ENCODE assay signal across 9 cellular contexts in the genomic region with DNA sequence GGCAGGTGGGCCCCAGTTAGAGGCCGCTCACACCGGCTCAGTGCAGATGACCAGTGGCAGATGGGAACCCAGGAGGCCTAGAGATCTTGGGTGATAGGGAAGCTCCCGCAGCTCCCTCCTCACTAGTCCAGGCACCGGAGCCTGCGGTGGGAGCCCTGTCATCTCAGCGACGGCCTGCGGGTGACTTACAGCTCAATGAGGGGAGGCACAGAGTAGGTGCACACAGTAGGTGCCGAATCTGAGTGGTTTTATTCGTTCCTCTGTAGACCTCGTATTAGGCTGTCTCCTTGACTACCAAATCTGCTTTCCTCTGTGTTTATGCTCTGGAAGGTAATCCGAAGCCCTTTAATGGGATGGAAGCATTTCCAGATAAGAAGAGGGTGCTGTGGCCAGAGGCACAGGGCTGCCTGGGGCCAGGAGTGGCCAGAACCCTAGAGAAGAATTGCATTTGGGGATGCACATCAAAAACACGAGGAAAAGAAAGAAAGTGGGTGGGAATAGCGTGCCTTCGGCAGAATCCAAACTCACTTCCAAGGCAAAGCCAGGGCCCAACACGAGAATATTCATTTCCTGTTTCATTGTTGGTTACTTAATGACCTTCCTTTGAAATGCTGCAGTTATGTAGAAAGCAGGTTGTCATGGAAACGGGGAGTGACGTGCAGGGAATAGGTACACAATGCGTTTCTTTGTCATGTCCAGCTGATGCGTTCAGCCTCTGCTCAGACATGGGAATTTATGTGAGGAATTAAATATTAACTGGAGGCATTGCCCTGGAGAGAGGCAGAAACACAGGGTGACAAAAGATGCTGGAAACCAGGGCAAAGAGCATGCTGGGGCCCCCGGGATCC. TPM values are rescaled to one million over a fixed set of nuclear protein-coding genes. Genes with fewer than 3 reads are reported as not detected.
A peak's percentile ranks its signal among the peaks of the same experiment; 100 is the strongest.
DNase-seq lines count a peak whose midpoint lies in the region; ATAC-seq, FAIRE-seq and TF ChIP-seq lines count a peak whose summit lies in the region.
"Had no signal": no experiment of that assay in that cellular context is flagged by ENCODE, and none has a peak within 500 bp of the region (broad histone marks: within the 10 kb centered on the region; RNA-seq: fewer than 3 reads in every experiment).

No MANE protein-coding gene starts in this region.

- in situ Hi-C loops in SK-MEL-5 (cut with HindIII; ENCODE audit: low pct_unique_long_range_greater_than_20kb, low sequenced_read_pairs) (no loop called here), KBM-7 (cut with MboI; ENCODE audit: low pct_unique_long_range_greater_than_20kb, low sequenced_read_pairs) (no loop called here)

- DNase-seq in left ventricle myocardium superior, result peak; percentile 5
- no peak for DNase-seq in cardiac septum (ENCODE audit: low spot score)
- DNase-seq in SK-MEL-5 (ENCODE audit: low read depth, low spot score), result peak; percentile 99
- DNase-seq in hepatocyte (ENCODE audit: low spot score), result peak; percentile 95
- DNase-seq in urothelium cell line (ENCODE audit: low spot score), result peak; percentile 45
- DNase-seq in KBM-7, result no peak
- no peak for DNase-seq in NOMO-1 (lab: John Stamatoyannopoulos, UW; ENCODE audit: unreplicated experiment in 2 of 2)

- TF ChIP-seq CTCF in hepatocyte (IDR thresholded peaks at IDR 0.05; ENCODE audit: poor library complexity), result no peak

- no peaks in the 10 kb centered on the region for H3K79me2 ChIP-seq in hepatocyte

- H3K9me3 ChIP-seq in hepatocyte (ENCODE audit: low read depth), result no peaks in the 10 kb centered on the region

- peak overlapping the region; percentile 95 for H3K27ac ChIP-seq in hepatocyte
- H3K27ac ChIP-seq: HL-60 had no signal

- no peaks in the 10 kb centered on the region for H3K27me3 ChIP-seq in hepatocyte

- H3K4me2 ChIP-seq in hepatocyte, result peak overlapping the region; percentile 40

- H3K4me3 ChIP-seq in hepatocyte, result no peak overlapping the region

- H4K20me1 ChIP-seq in hepatocyte (ENCODE audit: insufficient read depth, poor library complexity, severe bottlenecking), result no peaks in the 10 kb centered on the region

- no peak for FAIRE-seq in urothelium cell line (lab: Jason Lieb, UNC)

- ATAC-seq in left ventricle myocardium superior (no peak), GM21576 (IDR thresholded peaks at IDR 0.05; ENCODE audit: unreplicated experiment) (no peak)

- H3K36me3 ChIP-seq in hepatocyte (replicated peaks; ENCODE audit: insufficient read depth, low read depth), result no peaks in the 10 kb centered on the region

- intact Hi-C loops in left ventricle myocardium superior (cut with micrococcal nuclease) (no loop called here), cardiac septum (cut with DNase I) (no loop called here)

- no peaks in the 10 kb centered on the region for H3K9me2 ChIP-seq in hepatocyte (replicated peaks; ENCODE audit: insufficient read depth)

- H3K4me1 ChIP-seq in hepatocyte (ENCODE audit: insufficient read depth), result peaks cover 18% of the 10 kb centered on the region

- 46% methylated on average over 21 of the region's 21 CpGs for WGBS in hepatocyte (ENCODE audit: low lambda C conversion rate, missing lambda C conversion rate)

- H2AFZ ChIP-seq in hepatocyte, result no peak overlapping the region

RNA-seq across cellular contexts. Expression of a gene that starts 24.7 kb away (rescaled TPM):
- total RNA-seq in left ventricle myocardium superior (0.20 TPM), cardiac septum (not detected), hepatocyte (0.03 and 0.08 TPM in 2 replicates)
- 0.29 and 1.8 TPM in 2 replicates for total RNA-seq in SK-MEL-5 (2014; rRNA removed; shearing (Covaris generic))
- 0.20 and 0.33 TPM in 2 replicates for polyA plus RNA-seq in SK-MEL-5 (2015; cell fraction: cytosol; rRNA removed)
- 0.09 and 0.89 TPM in 2 replicates for polyA plus RNA-seq in SK-MEL-5 (2015; cell fraction: nucleus; rRNA removed)
- polyA plus RNA-seq in hepatocyte, result 0.05 and 0.06 TPM in 2 replicates

Comparison
In these comparisons a context has a peak if more than half of its experiments do, and no peak if none do; other contexts are left out.
1. DNase-seq: peak in left ventricle myocardium superior (single experiment), SK-MEL-5 (single experiment), hepatocyte (single experiment) and urothelium cell line (single experiment); none in cardiac septum (single experiment), KBM-7 (single experiment) and NOMO-1 (0 of 2).